15 cellular contexts compared by ENCODE assay signal in genomic region chr9:91006046-91006445, GRCh38.
A peak's percentile ranks its signal among the peaks of the same experiment; 100 is the strongest.
DNase-seq lines count a peak whose midpoint lies in the region; TF ChIP-seq lines count a peak whose summit lies in the region.
"Had no signal": no experiment of that assay in that cellular context is flagged by ENCODE, and none has a peak within 500 bp of the region (broad histone marks: within the 10 kb centered on the region; RNA-seq: fewer than 3 reads in every experiment).

No MANE protein-coding gene starts in this region.

- no peaks in the 10 kb centered on the region for H3K9me2 ChIP-seq in Karpas-422 (replicated peaks; ENCODE audit: insufficient read depth, low read length)

- peak; percentile 50 for DNase-seq in ELR (ENCODE audit: low read depth)
- DNase-seq in NCI-H82 (lab: John Stamatoyannopoulos, UW) = peak; percentile 87
- peak; percentile 29 for DNase-seq in RPMI7951 (ENCODE audit: low read depth)
- peak; percentile 18 for DNase-seq in epithelial cell of esophagus (ENCODE audit: low read depth)
- no peak for DNase-seq in Karpas-422
- no peak for DNase-seq in GDM1 (lab: John Stamatoyannopoulos, UW)
- no peak for DNase-seq in activated naive CD4-positive, alpha-beta T cell (lab: John Stamatoyannopoulos, UW)
- no peak for DNase-seq in NCI-H1092 treated with DMSO at 0.1 percent for 48 hours (lab: John Stamatoyannopoulos, UW)
- DNase-seq: ACHN; CD4-positive, CD25-positive, alpha-beta regulatory T cell; DMS53; GOT3; HCEC 1CT; HFFc6 had no signal

- no peak overlapping the region for H3K4me3 ChIP-seq in epithelial cell of esophagus (ENCODE audit: low read length)
- H3K4me3 ChIP-seq in Karpas-422 (ENCODE audit: low read length) = no peak overlapping the region
- H3K4me3 ChIP-seq: BLaER1 treated with 17β-estradiol and CSF1 and Interleukin-3, amounts not matched to agents 10 nM and 100 nM had no signal

- H2AFZ ChIP-seq in Karpas-422 (ENCODE audit: low read length) = no peak overlapping the region

- no peaks in the 10 kb centered on the region for H3K9me3 ChIP-seq in Karpas-422 (ENCODE audit: low read length)

- no peaks in the 10 kb centered on the region for H4K20me1 ChIP-seq in Karpas-422 (ENCODE audit: insufficient read depth, low read depth, low read length)
- H4K20me1 ChIP-seq: BLaER1 treated with 17β-estradiol and CSF1 and Interleukin-3, amounts not matched to agents 10 nM and 100 nM had no signal

- H3K9ac ChIP-seq in Karpas-422 (ENCODE audit: low read length) = no peak overlapping the region
- H3K9ac ChIP-seq: BLaER1 treated with 17β-estradiol and CSF1 and Interleukin-3, amounts not matched to agents 10 nM and 100 nM had no signal

- H3K27ac ChIP-seq in Karpas-422 (ENCODE audit: low read length) = no peak overlapping the region
- H3K27ac ChIP-seq: BLaER1 treated with 17β-estradiol and CSF1 and Interleukin-3, amounts not matched to agents 10 nM and 100 nM had no signal

- no peaks in the 10 kb centered on the region for H3K4me1 ChIP-seq in Karpas-422 (ENCODE audit: low read length)
- H3K4me1 ChIP-seq: BLaER1 treated with 17β-estradiol and CSF1 and Interleukin-3, amounts not matched to agents 10 nM and 100 nM had no signal

- no peak overlapping the region for H3K4me2 ChIP-seq in Karpas-422 (ENCODE audit: low read depth, low read length, poor library complexity, severe bottlenecking)
- H3K4me2 ChIP-seq: BLaER1 treated with 17β-estradiol and CSF1 and Interleukin-3, amounts not matched to agents 10 nM and 100 nM had no signal

- TF ChIP-seq CTCF in epithelial cell of esophagus (IDR thresholded peaks at IDR 0.05; ENCODE audit: insufficient read depth, low read depth, low read length, missing control alignments) = no peak

- H3K79me2 ChIP-seq in Karpas-422 (ENCODE audit: low read length) = no peaks in the 10 kb centered on the region

- H3K36me3 ChIP-seq in Karpas-422 (ENCODE audit: insufficient read depth, low read length) = no peaks in the 10 kb centered on the region
- H3K36me3 ChIP-seq: BLaER1 treated with 17β-estradiol and CSF1 and Interleukin-3, amounts not matched to agents 10 nM and 100 nM had no signal

- H3K27me3 ChIP-seq in Karpas-422 (ENCODE audit: low read length) = no peaks in the 10 kb centered on the region
- H3K27me3 ChIP-seq: BLaER1 treated with 17β-estradiol and CSF1 and Interleukin-3, amounts not matched to agents 10 nM and 100 nM had no signal

Comparison
In these comparisons a context has a peak if more than half of its experiments do, and no peak if none do; other contexts are left out.
1. DNase-seq: peak in ELR (single experiment), NCI-H82 (single experiment), RPMI7951 (single experiment) and epithelial cell of esophagus (single experiment); none in Karpas-422 (single experiment), GDM1 (single experiment), activated naive CD4-positive, alpha-beta T cell (0 of 4) and NCI-H1092 treated with DMSO at 0.1 percent for 48 hours (single experiment).